ENCODE assay signal across 21 cellular contexts in genomic region chr5:136065588-136065987, GRCh38. TPM values are rescaled to one million over a fixed set of nuclear protein-coding genes. Genes with fewer than 3 reads are reported as not detected.
"Had no signal": no experiment of that assay in that cellular context is flagged by ENCODE, and none has a peak within 500 bp of the region (broad histone marks: within the 10 kb centered on the region; RNA-seq: fewer than 3 reads in every experiment).

No MANE protein-coding gene starts in this region.

- H3K4me3 Mint-ChIP-seq: activated T-cell treated with anti-CD3 and anti-CD28 coated beads, Interleukin-2, amount 50 U/mL, for 4 hours; brain; memory B cell; naive thymus-derived CD8-positive, alpha-beta T cell; T-helper 17 cell had no signal

- FAIRE-seq: keratinocyte had no signal

- H3K27ac Mint-ChIP-seq: activated naive CD4-positive, alpha-beta T cell treated with anti-CD3 and anti-CD28 coated beads, Interleukin-2, amount 50 U/mL, for 72 hours; memory B cell; naive thymus-derived CD8-positive, alpha-beta T cell; T-helper 17 cell had no signal

- H3K36me3 ChIP-seq: neutrophil, WERI-Rb-1 had no signal

- H3K27me3 Mint-ChIP-seq: T-helper 17 cell had no signal

- H3K9me3 ChIP-seq: neutrophil had no signal

- H3K9me3 Mint-ChIP-seq: activated naive CD4-positive, alpha-beta T cell treated with anti-CD3 and anti-CD28 coated beads, Interleukin-2, amount 50 U/mL, for 72 hours had no signal

- ATAC-seq: activated naive CD4-positive, alpha-beta T cell treated with anti-CD3 and anti-CD28 coated beads, Interleukin-2, amount 50 U/mL, for 72 hours; activated T-cell treated with anti-CD3 and anti-CD28 coated beads, Interleukin-2, amount 50 U/mL, for 4 hours; left lobe of liver; naive thymus-derived CD8-positive, alpha-beta T cell; T-helper 17 cell had no signal

- H3K4me1 Mint-ChIP-seq: naive thymus-derived CD8-positive, alpha-beta T cell; T-helper 17 cell had no signal

- H3K36me3 Mint-ChIP-seq: brain; memory B cell; naive thymus-derived CD8-positive, alpha-beta T cell had no signal

- H3K4me3 ChIP-seq: dorsolateral prefrontal cortex had no signal

- H3K27ac ChIP-seq: dorsolateral prefrontal cortex, neutrophil, WERI-Rb-1 had no signal

- DNase-seq: activated CD4-positive, alpha-beta T cell treated with anti-CD3 and anti-CD28 coated beads, Interleukin-2, amount 50 U/mL, for 48 hours; activated effector memory CD4-positive, alpha-beta T cell treated with anti-CD3 and anti-CD28 coated beads, Interleukin-2, amount 50 U/mL, for 16 hours; activated T-cell treated with anti-CD3 and anti-CD28 coated beads, Interleukin-2, amount 50 U/mL, for 4 hours; cerebellar nuclear complex; dorsolateral prefrontal cortex; erythroblast; naive thymus-derived CD8-positive, alpha-beta T cell; retina; stimulated activated CD4-positive, alpha-beta T cell treated with anti-CD3 and anti-CD28 coated beads, Interleukin-15, amount 100 ng/mL, for 24 hours; stimulated activated CD4-positive, alpha-beta T cell treated with anti-CD3 and anti-CD28 coated beads, Interleukin-4, amount 100 ng/mL, for 1 hour; stimulated activated naive CD4-positive, alpha-beta T cell; substantia nigra; T-helper 17 cell; trophoblast cell; WERI-Rb-1 had no signal

RNA-seq across cellular contexts. Expression of gene TGFBI, which starts 36.8 kb away (rescaled TPM):
- total RNA-seq: activated naive CD4-positive, alpha-beta T cell treated with anti-CD3 and anti-CD28 coated beads, Interleukin-2, amount 50 U/mL, for 72 hours had no signal
